Comparison of ENCODE assay signal across 21 cellular contexts in the genomic region with DNA sequence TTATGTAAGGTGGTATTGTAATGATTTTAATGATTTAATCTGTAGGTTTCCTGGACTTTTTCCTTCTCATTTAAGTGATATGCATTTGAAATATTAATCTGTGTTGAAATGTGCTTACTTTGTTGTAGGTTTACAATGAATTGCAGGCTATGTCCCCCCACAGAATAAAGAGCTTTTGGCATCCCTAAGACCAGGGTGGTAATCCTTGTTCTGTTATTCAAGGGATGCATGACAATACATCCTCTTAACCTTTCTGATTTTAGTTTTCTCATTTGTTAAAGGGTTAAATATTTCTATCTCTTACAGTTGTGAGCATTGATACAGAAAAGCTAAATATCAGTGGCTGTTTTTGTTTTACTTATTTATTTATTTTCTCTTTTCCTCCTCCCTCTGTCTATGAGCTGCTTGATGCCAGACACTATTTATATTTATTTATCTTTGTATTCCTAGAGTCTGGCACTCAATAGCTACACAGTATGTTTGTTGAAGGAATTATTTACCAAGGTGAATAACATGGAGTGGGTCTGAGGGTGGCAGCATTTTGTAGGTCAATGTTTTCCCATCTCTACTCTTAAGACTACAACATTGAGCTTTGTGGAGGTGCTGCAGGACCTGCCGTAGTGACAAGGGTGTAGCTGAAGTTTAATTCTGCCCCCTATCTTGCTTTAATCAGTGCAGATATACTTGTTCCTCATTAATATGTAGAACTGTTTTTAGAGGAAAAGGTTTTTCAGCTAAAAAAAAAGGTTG. TPM values are rescaled to one million over a fixed set of nuclear protein-coding genes. Genes with fewer than 3 reads are reported as not detected.
"Had no signal": no experiment of that assay in that cellular context is flagged by ENCODE, and none has a peak within 500 bp of the region (broad histone marks: within the 10 kb centered on the region; RNA-seq: fewer than 3 reads in every experiment).

No MANE protein-coding gene starts in this region.

- H3K4me3 ChIP-seq: dorsolateral prefrontal cortex, heart left ventricle, psoas muscle, right lobe of liver, suprapubic skin, thyroid gland had no signal

- H3K27me3 Mint-ChIP-seq: type B pancreatic cell had no signal

- H3K9me3 Mint-ChIP-seq: type B pancreatic cell had no signal

- H3K27ac ChIP-seq: dorsolateral prefrontal cortex, heart left ventricle, neutrophil, psoas muscle, right lobe of liver, suprapubic skin, thyroid gland had no signal

- H3K36me3 ChIP-seq: heart left ventricle, neutrophil, right lobe of liver, suprapubic skin, thyroid gland had no signal

- H3K4me3 Mint-ChIP-seq: naive thymus-derived CD4-positive, alpha-beta T cell; nephron progenitor cell; stimulated activated effector memory CD8-positive, alpha-beta T cell treated with anti-CD3 and anti-CD28 coated beads, Interleukin-12 subunit alpha, Interleukin-12 subunit beta, amount 100 ng/mL, for 72 hours; type B pancreatic cell had no signal

- DNase-seq: dorsolateral prefrontal cortex; effector CD8-positive, alpha-beta T cell; heart left ventricle; hippocampal formation; mammary epithelial cell; naive thymus-derived CD4-positive, alpha-beta T cell; nephron progenitor cell; psoas muscle; retina; right lobe of liver; stimulated activated CD4-positive, alpha-beta T cell treated with anti-CD3 and anti-CD28 coated beads, Interleukin-4, amount 100 ng/mL, for 1 hour; stimulated activated CD8-positive, alpha-beta memory T cell treated with anti-CD3 and anti-CD28 coated beads, Interleukin-4, amount 100 ng/mL, for 48 hours; stimulated activated naive CD8-positive, alpha-beta T cell treated with anti-CD3 and anti-CD28 coated beads, Interleukin-15, Interleukin-2, amounts not matched to agents 100 U/mL and 50 U/mL, for 24 hours; thyroid gland had no signal

- H3K9me3 ChIP-seq: heart left ventricle, neutrophil, psoas muscle, right lobe of liver, suprapubic skin, thyroid gland had no signal

- H3K36me3 Mint-ChIP-seq: naive thymus-derived CD4-positive, alpha-beta T cell; stimulated activated effector memory CD8-positive, alpha-beta T cell treated with anti-CD3 and anti-CD28 coated beads, Interleukin-12 subunit alpha, Interleukin-12 subunit beta, amount 100 ng/mL, for 72 hours; type B pancreatic cell had no signal

- H3K4me1 Mint-ChIP-seq: naive thymus-derived CD4-positive, alpha-beta T cell; nephron progenitor cell; stimulated activated effector memory CD8-positive, alpha-beta T cell treated with anti-CD3 and anti-CD28 coated beads, Interleukin-12 subunit alpha, Interleukin-12 subunit beta, amount 100 ng/mL, for 72 hours had no signal

- H3K27me3 ChIP-seq: dorsolateral prefrontal cortex, heart left ventricle, neutrophil, right lobe of liver, suprapubic skin, thyroid gland had no signal

- ATAC-seq: esophagus mucosa; heart left ventricle; left lobe of liver; naive thymus-derived CD4-positive, alpha-beta T cell; psoas muscle; right lobe of liver; stimulated activated effector memory CD8-positive, alpha-beta T cell treated with anti-CD3 and anti-CD28 coated beads, Interleukin-12 subunit alpha, Interleukin-12 subunit beta, amount 100 ng/mL, for 72 hours; stimulated activated naive CD8-positive, alpha-beta T cell treated with anti-CD3 and anti-CD28 coated beads, Interleukin-15, Interleukin-2, amounts not matched to agents 100 U/mL and 50 U/mL, for 24 hours had no signal

- H3K4me1 ChIP-seq: heart left ventricle, psoas muscle, right lobe of liver, suprapubic skin, thyroid gland had no signal

- H3K27ac Mint-ChIP-seq: naive thymus-derived CD4-positive, alpha-beta T cell; nephron progenitor cell; stimulated activated effector memory CD8-positive, alpha-beta T cell treated with anti-CD3 and anti-CD28 coated beads, Interleukin-12 subunit alpha, Interleukin-12 subunit beta, amount 100 ng/mL, for 72 hours; type B pancreatic cell had no signal

RNA-seq across cellular contexts. Expression of gene ADGRL2, which starts 19.9 kb away (rescaled TPM):
- total RNA-seq: mononuclear cell; naive thymus-derived CD4-positive, alpha-beta T cell had no signal
- polyA plus RNA-seq: naive thymus-derived CD4-positive, alpha-beta T cell had no signal
